In genomic region chr1:53705446-53706096, GRCh38 we compare ENCODE assay signal across 23 cellular contexts. TPM values are rescaled to one million over a fixed set of nuclear protein-coding genes. Genes with fewer than 3 reads are reported as not detected.
DNase-seq lines count a peak whose midpoint lies in the region; ATAC-seq, FAIRE-seq and TF ChIP-seq lines count a peak whose summit lies in the region.
"Had no signal": no experiment of that assay in that cellular context is flagged by ENCODE, and none has a peak within 500 bp of the region (broad histone marks: within the 10 kb centered on the region; RNA-seq: fewer than 3 reads in every experiment).

No MANE protein-coding gene starts in this region.

- H3K4me1 Mint-ChIP-seq in CD8-positive, alpha-beta memory T cell = no peaks in the 10 kb centered on the region
- H3K4me1 Mint-ChIP-seq: CD14-positive monocyte had no signal

- H3K27ac ChIP-seq in HUES6 (ENCODE audit: low read depth, low read length) (no peak overlapping the region), iPS-18a (ENCODE audit: low read length) (no peak overlapping the region)
- no peak overlapping the region for H3K27ac ChIP-seq in CD8-positive, alpha-beta memory T cell (ENCODE audit: low read depth, low read length)

- POLR2A ChIA-PET in CD8-positive, alpha-beta memory T cell (lab: Charles Lee) = no interaction called here

- peaks cover 0 to 1% (median 0%) of the 10 kb centered on the region in 5 donors for H3K9me3 Mint-ChIP-seq in CD8-positive, alpha-beta memory T cell
- H3K9me3 Mint-ChIP-seq: CD14-positive monocyte had no signal

- no peak for TF ChIP-seq CTCF in D721Med (IDR thresholded peaks at IDR 0.05; ENCODE audit: insufficient read depth, missing control alignments)

- H3K4me3 ChIP-seq in HUES6 (ENCODE audit: low read depth, low read length) (peak overlapping the region; percentile 9; the same call in 1 of the 2 replicates), iPS-18a (ENCODE audit: low read length) (peak overlapping the region; percentile 18), H7 (ENCODE audit: insufficient read depth, low read depth, low read length) (no peak overlapping the region)
- no peak overlapping the region for H3K4me3 ChIP-seq in CD8-positive, alpha-beta memory T cell (ENCODE audit: low read length)
- H3K4me3 ChIP-seq: HAP-1 had no signal

- H3K4me3 Mint-ChIP-seq in CD8-positive, alpha-beta memory T cell = no peak overlapping the region
- H3K4me3 Mint-ChIP-seq: CD14-positive monocyte, IgD-negative memory B cell had no signal

- H3K27me3 ChIP-seq in HUES6 (ENCODE audit: control insufficient read depth, insufficient read depth, low read length) = no peaks in the 10 kb centered on the region
- no peaks in the 10 kb centered on the region for H3K27me3 ChIP-seq in iPS-18a (ENCODE audit: control insufficient read depth, insufficient read depth, low read length)
- H3K27me3 ChIP-seq in H7 (ENCODE audit: control insufficient read depth, insufficient read depth, low read length) = no peaks in the 10 kb centered on the region
- H3K27me3 ChIP-seq in CD8-positive, alpha-beta memory T cell (ENCODE audit: insufficient read depth, low read length, poor library complexity, severe bottlenecking) = no peaks in the 10 kb centered on the region

- H3K9ac ChIP-seq in HUES6 (ENCODE audit: low read length) = no peak overlapping the region
- no peak overlapping the region for H3K9ac ChIP-seq in iPS-18a (ENCODE audit: low read length)

- no peaks in the 10 kb centered on the region for H3K36me3 Mint-ChIP-seq in CD8-positive, alpha-beta memory T cell
- H3K36me3 Mint-ChIP-seq: CD14-positive monocyte had no signal

- FAIRE-seq in D721Med (lab: Jason Lieb, UNC) = no peak
- FAIRE-seq: A204.1, GM12892, GM18507 had no signal

- H3K4me1 ChIP-seq in HUES6 (ENCODE audit: control insufficient read depth, insufficient read depth, low read length) (peaks cover 40% of the 10 kb centered on the region), iPS-18a (ENCODE audit: control insufficient read depth, low read depth, low read length) (peaks cover 33% of the 10 kb centered on the region)
- no peaks in the 10 kb centered on the region for H3K4me1 ChIP-seq in CD8-positive, alpha-beta memory T cell (ENCODE audit: insufficient read depth, low read length)
- H3K4me1 ChIP-seq: HAP-1 had no signal

- H3K27me3 Mint-ChIP-seq in CD8-positive, alpha-beta memory T cell = peaks cover 0 to 34% of the 10 kb centered on the region in 2 donors

- H3K9me3 ChIP-seq in HUES6 (ENCODE audit: control insufficient read depth, insufficient read depth, low read depth, low read length) (no peaks in the 10 kb centered on the region), iPS-18a (ENCODE audit: control insufficient read depth, low read depth, low read length) (no peaks in the 10 kb centered on the region)
- no peaks in the 10 kb centered on the region for H3K9me3 ChIP-seq in CD8-positive, alpha-beta memory T cell (ENCODE audit: low read length)
- H3K9me3 ChIP-seq: HAP-1 had no signal

- no peak for ATAC-seq in GM19452 (IDR thresholded peaks at IDR 0.05; ENCODE audit: unreplicated experiment)
- ATAC-seq: PC-3 had no signal

- H3K36me3 ChIP-seq in HUES6 (ENCODE audit: control insufficient read depth, insufficient read depth, low read length) = no peaks in the 10 kb centered on the region
- H3K36me3 ChIP-seq in iPS-18a (ENCODE audit: control insufficient read depth, low read depth, low read length) = no peaks in the 10 kb centered on the region
- H3K36me3 ChIP-seq in H7 (replicated peaks; ENCODE audit: control insufficient read depth, insufficient read depth, low read length) = no peaks in the 10 kb centered on the region
- no peaks in the 10 kb centered on the region for H3K36me3 ChIP-seq in CD8-positive, alpha-beta memory T cell (ENCODE audit: insufficient read depth, low read length)
- H3K36me3 ChIP-seq: HAP-1 had no signal

- DNase-seq in D721Med (ENCODE audit: insufficient read length, low spot score) (peak; percentile 70), NCI-H82 treated with DMSO at 0.1 percent for 48 hours (lab: John Stamatoyannopoulos, UW; ENCODE audit: unreplicated experiment) (peak; percentile 69), H7 (no peak), NOMO-1 treated with dmso at 0.1 percent for 144 hours (lab: John Stamatoyannopoulos, UW; ENCODE audit: unreplicated experiment) (no peak)
- no peak for DNase-seq in CD8-positive, alpha-beta memory T cell
- DNase-seq: DND-41, MV-4-11, NCI-H1105 treated with DMSO at 0.1 percent for 48 hours, NCI-H1694 treated with DMSO at 0.1 percent for 48 hours, NCI-H2081 treated with DMSO at 0.1 percent for 48 hours, NCI-H774, PC-3, Right ventricle myocardium superior had no signal

- no peak overlapping the region for H3K27ac Mint-ChIP-seq in CD8-positive, alpha-beta memory T cell
- H3K27ac Mint-ChIP-seq: IgD-negative memory B cell had no signal

- CTCF ChIA-PET in CD8-positive, alpha-beta memory T cell (lab: Charles Lee) = no interaction called here

RNA-seq across cellular contexts. Expression of gene GLIS1, which starts 33.4 kb away (rescaled TPM):
- 0.04 and 0.42 TPM in 2 replicates for total RNA-seq in H7 (2014; rRNA removed; shearing (Covaris generic))
- not detected for total RNA-seq in CD8-positive, alpha-beta memory T cell
- 0.18 TPM for polyA plus RNA-seq in CD8-positive, alpha-beta memory T cell
- total RNA-seq: T-helper 1 cell treated with Interleukin-12 subunit alpha and Interleukin-12 subunit beta and Interleukin-4 antibody, amounts not matched to agents 30 ng/mL and 1 ng/mL, for 36 hours had no signal
- polyA plus RNA-seq: CD14-positive monocyte, IgD-negative memory B cell had no signal

Comparison
In these comparisons a context has a peak if more than half of its experiments do, and no peak if none do; other contexts are left out.
1. DNase-seq: peak in D721Med (single experiment) and NCI-H82 treated with DMSO at 0.1 percent for 48 hours (single experiment); none in H7 (single experiment), NOMO-1 treated with dmso at 0.1 percent for 144 hours (single experiment) and CD8-positive, alpha-beta memory T cell (0 of 5).
2. H3K4me3 ChIP-seq: peak in HUES6 (single experiment) and iPS-18a (single experiment); none in H7 (single experiment) and CD8-positive, alpha-beta memory T cell (single experiment).